ENCODE assay signal across 23 cellular contexts in genomic region chr15:52445954-52446353, GRCh38.
DNase-seq lines count a peak whose midpoint lies in the region; ATAC-seq and TF ChIP-seq lines count a peak whose summit lies in the region.
"Had no signal": no experiment of that assay in that cellular context is flagged by ENCODE, and none has a peak within 500 bp of the region (broad histone marks: within the 10 kb centered on the region; RNA-seq: fewer than 3 reads in every experiment).

No MANE protein-coding gene starts in this region.

- H3K27ac ChIP-seq in neutrophil: peak overlapping the region; percentile 37
- no peak overlapping the region for H3K27ac ChIP-seq in esophagus squamous epithelium
- no peak overlapping the region for H3K27ac ChIP-seq in smooth muscle cell (ENCODE audit: low read depth)
- H3K27ac ChIP-seq: BLaER1, KMS-11, SJSA1 had no signal

- DNase-seq in left ventricle myocardium superior (no peak), Right ventricle myocardium inferior (ENCODE audit: missing footprints) (no peak), NCI-H446 (lab: John Stamatoyannopoulos, UW) (no peak), esophagus squamous epithelium (lab: John Stamatoyannopoulos, UW) (no peak), smooth muscle cell (lab: John Stamatoyannopoulos, UW; ENCODE audit: unreplicated experiment) (no peak)
- DNase-seq: CD4-positive, alpha-beta memory T cell; COR-L47; DMS53; GOT3; NCI-H1048; NCI-H1417; NCI-H1694 treated with DMSO at 0.1 percent for 48 hours; NCI-H2081; NCI-H226; NCI-H524; NCI-H748 treated with DMSO at 0.1 percent for 48 hours had no signal

- peak overlapping the region; percentile 63 for H3K27ac Mint-ChIP-seq in dendritic cell treated with granulocyte-macrophage colony-stimulating factor and Interleukin-4, amounts not matched to agents 40 ng/mL and 50 ng/mL, for 4 days

- H3K27me3 ChIP-seq in neutrophil (no peaks in the 10 kb centered on the region), esophagus squamous epithelium (no peaks in the 10 kb centered on the region), smooth muscle cell (ENCODE audit: low read depth) (no peaks in the 10 kb centered on the region)
- H3K27me3 ChIP-seq: BLaER1, SJSA1 had no signal

- no peak overlapping the region for H3K4me3 ChIP-seq in neutrophil (ENCODE audit: low read depth in 1 of 2, low read length in 1 of 2)
- H3K4me3 ChIP-seq in esophagus squamous epithelium: no peak overlapping the region
- no peak overlapping the region for H3K4me3 ChIP-seq in smooth muscle cell
- H3K4me3 ChIP-seq: BLaER1, SJSA1 had no signal

- no peaks in the 10 kb centered on the region for H3K9me3 Mint-ChIP-seq in dendritic cell treated with granulocyte-macrophage colony-stimulating factor and Interleukin-4, amounts not matched to agents 40 ng/mL and 50 ng/mL, for 4 days
- H3K9me3 Mint-ChIP-seq: CD4-positive, alpha-beta memory T cell; IgD-negative memory B cell had no signal

- TF ChIP-seq CTCF in neutrophil (IDR thresholded peaks at IDR 0.05) (no peak), esophagus squamous epithelium (IDR thresholded peaks at IDR 0.05) (no peak), smooth muscle cell (IDR thresholded peaks at IDR 0.05; ENCODE audit: borderline replicate concordance, insufficient read depth, poor library complexity, severe bottlenecking) (no peak)

- H3F3A ChIP-seq in smooth muscle cell (ENCODE audit: low read depth): peaks cover 7% of the 10 kb centered on the region

- no peak overlapping the region for H3K9ac ChIP-seq in smooth muscle cell (ENCODE audit: low read depth)
- H3K9ac ChIP-seq: BLaER1, KMS-11 had no signal

- H3K9me3 ChIP-seq in neutrophil (no peaks in the 10 kb centered on the region), esophagus squamous epithelium (no peaks in the 10 kb centered on the region), smooth muscle cell (replicated peaks; ENCODE audit: low read depth) (no peaks in the 10 kb centered on the region)
- H3K9me3 ChIP-seq: SJSA1 had no signal

- TF ChIP-seq POLR2A in esophagus squamous epithelium (IDR thresholded peaks at IDR 0.05): no peak

- H3K36me3 ChIP-seq in neutrophil (no peaks in the 10 kb centered on the region), esophagus squamous epithelium (no peaks in the 10 kb centered on the region), smooth muscle cell (ENCODE audit: low read depth) (no peaks in the 10 kb centered on the region)
- H3K36me3 ChIP-seq: BLaER1, SJSA1 had no signal

- ATAC-seq in left ventricle myocardium superior: peak; percentile 23
- no peak for ATAC-seq in Right ventricle myocardium inferior
- ATAC-seq: HCT116 had no signal

- H3K4me2 ChIP-seq in smooth muscle cell: no peak overlapping the region
- H3K4me2 ChIP-seq: BLaER1, KMS-11 had no signal

- H3K4me3 Mint-ChIP-seq in dendritic cell treated with granulocyte-macrophage colony-stimulating factor and Interleukin-4, amounts not matched to agents 40 ng/mL and 50 ng/mL, for 4 days: no peak overlapping the region

- intact Hi-C loops in left ventricle myocardium superior (cut with micrococcal nuclease) (no loop called here), Right ventricle myocardium inferior (cut with DNase I) (no loop called here), esophagus squamous epithelium (cut with DNase I) (no loop called here)
- intact Hi-C loops in dendritic cell treated with granulocyte-macrophage colony-stimulating factor and Interleukin-4, amounts not matched to agents 40 ng/mL and 50 ng/mL, for 4 days (cut with micrococcal nuclease): loop anchor here (10.0 kb wide), 1 partner anchor 79 kb away; the partner anchor contains the start of gene MYO5A

- peaks cover 19% of the 10 kb centered on the region for H3K36me3 Mint-ChIP-seq in dendritic cell treated with granulocyte-macrophage colony-stimulating factor and Interleukin-4, amounts not matched to agents 40 ng/mL and 50 ng/mL, for 4 days (ENCODE audit: low read depth)
- H3K36me3 Mint-ChIP-seq: IgD-negative memory B cell had no signal

- H4K20me1 ChIP-seq in smooth muscle cell (ENCODE audit: low read depth): peaks cover 13% of the 10 kb centered on the region

- H3K4me1 ChIP-seq in neutrophil (ENCODE audit: control insufficient read depth in 1 of 2, insufficient read depth in 1 of 2, low read depth in 1 of 2, low read length in 1 of 2) (peaks cover 0 to 21% of the 10 kb centered on the region in 2 experiments), esophagus squamous epithelium (peaks cover 0 to 3% (median 0%) of the 10 kb centered on the region in 3 donors), smooth muscle cell (ENCODE audit: low read depth) (peaks cover 6% of the 10 kb centered on the region)
- H3K4me1 ChIP-seq: BLaER1, SJSA1 had no signal

- H3K4me1 Mint-ChIP-seq in dendritic cell treated with granulocyte-macrophage colony-stimulating factor and Interleukin-4, amounts not matched to agents 40 ng/mL and 50 ng/mL, for 4 days (ENCODE audit: low read depth): peaks cover 71% of the 10 kb centered on the region

- no peak overlapping the region for H2AFZ ChIP-seq in smooth muscle cell (ENCODE audit: low read depth)

- WGBS in esophagus squamous epithelium, 2 donors: 96 to 100% methylated on average over 3 of the region's 3 CpGs
- 96% methylated on average over 3 of the region's 3 CpGs for WGBS in smooth muscle cell (ENCODE audit: low lambda C conversion rate)

- no peaks in the 10 kb centered on the region for H3K27me3 Mint-ChIP-seq in dendritic cell treated with granulocyte-macrophage colony-stimulating factor and Interleukin-4, amounts not matched to agents 40 ng/mL and 50 ng/mL, for 4 days
- H3K27me3 Mint-ChIP-seq: CD4-positive, alpha-beta memory T cell; IgD-negative memory B cell had no signal

- peaks cover 61% of the 10 kb centered on the region for H3K79me2 ChIP-seq in smooth muscle cell (ENCODE audit: low read depth)
